ENCODE assay signal across 20 cellular contexts in genomic region chr1:29631361-29631760, GRCh38.
DNase-seq lines count a peak whose midpoint lies in the region; ATAC-seq and TF ChIP-seq lines count a peak whose summit lies in the region.
"Had no signal": no experiment of that assay in that cellular context is flagged by ENCODE, and none has a peak within 500 bp of the region (broad histone marks: within the 10 kb centered on the region; RNA-seq: fewer than 3 reads in every experiment).

No MANE protein-coding gene starts in this region.

- intact Hi-C loops in natural killer cell (cut with micrococcal nuclease) (no loop called here), esophagus muscularis mucosa (cut with DNase I) (no loop called here)

- H3K36me3 Mint-ChIP-seq in natural killer cell treated with Interleukin-12 subunit alpha and Interleukin-12 subunit beta and Interleukin-15 and Interleukin-18, amount 100 ng/mL, for 72 hours: no peaks in the 10 kb centered on the region
- H3K36me3 Mint-ChIP-seq in natural killer cell: no peaks in the 10 kb centered on the region
- no peaks in the 10 kb centered on the region for H3K36me3 Mint-ChIP-seq in osteocyte (ENCODE audit: unreplicated experiment)

- 42% methylated on average over 5 of the region's 5 CpGs for WGBS in esophagus muscularis mucosa

- H3K4me3 ChIP-seq in esophagus muscularis mucosa: no peak overlapping the region
- H3K4me3 ChIP-seq: BLaER1 had no signal

- peak; percentile 45 for DNase-seq in natural killer cell treated with Interleukin-12 subunit alpha and Interleukin-12 subunit beta and Interleukin-15 and Interleukin-18, amount 100 ng/mL, for 72 hours (ENCODE audit: low spot score)
- DNase-seq in natural killer cell: no peak
- peak; percentile 64 for DNase-seq in esophagus muscularis mucosa (ENCODE audit: extremely low spot score)
- DNase-seq in osteocyte (ENCODE audit: extremely low spot score, unreplicated experiment): peak; percentile 27
- no peak for DNase-seq in KBM-7
- no peak for DNase-seq in stimulated activated CD4-positive, alpha-beta T cell treated with anti-CD3 and anti-CD28 coated beads, Interleukin-4, amount 100 ng/mL, for 4 hours
- no peak for DNase-seq in GM13977 (ENCODE audit: low spot score)
- DNase-seq: CD8-positive, alpha-beta memory T cell; DMS79 treated with DMSO at 0.1 percent for 48 hours; GOT3; KG1; NCI-H1436; NCI-H2029 treated with DMSO at 0.1 percent for 48 hours; NCI-H2171 treated with DMSO at 0.1 percent for 48 hours; NCI-H774; PC-3 had no signal

- H3K4me1 ChIP-seq in esophagus muscularis mucosa: peaks cover 0 to 7% (median 3%) of the 10 kb centered on the region in 4 donors
- H3K4me1 ChIP-seq: BLaER1 had no signal

- peaks cover 0 to 4% of the 10 kb centered on the region in 2 donors for H3K4me1 Mint-ChIP-seq in natural killer cell treated with Interleukin-12 subunit alpha and Interleukin-12 subunit beta and Interleukin-15 and Interleukin-18, amount 100 ng/mL, for 72 hours (ENCODE audit: low read depth in 2 of 2)
- H3K4me1 Mint-ChIP-seq in natural killer cell: no peaks in the 10 kb centered on the region
- H3K4me1 Mint-ChIP-seq in osteocyte (ENCODE audit: unreplicated experiment): peaks cover 22% of the 10 kb centered on the region
- H3K4me1 Mint-ChIP-seq: CD8-positive, alpha-beta memory T cell had no signal

- H3K9me3 Mint-ChIP-seq in natural killer cell treated with Interleukin-12 subunit alpha and Interleukin-12 subunit beta and Interleukin-15 and Interleukin-18, amount 100 ng/mL, for 72 hours: no peaks in the 10 kb centered on the region
- H3K9me3 Mint-ChIP-seq in natural killer cell (no peaks in the 10 kb centered on the region), osteocyte (ENCODE audit: unreplicated experiment) (no peaks in the 10 kb centered on the region)

- H3K36me3 ChIP-seq in esophagus muscularis mucosa: no peaks in the 10 kb centered on the region
- H3K36me3 ChIP-seq: BLaER1 had no signal

- H3K27me3 Mint-ChIP-seq in natural killer cell treated with Interleukin-12 subunit alpha and Interleukin-12 subunit beta and Interleukin-15 and Interleukin-18, amount 100 ng/mL, for 72 hours: peaks cover 23 to 27% of the 10 kb centered on the region in 2 donors
- H3K27me3 Mint-ChIP-seq in natural killer cell (ENCODE audit: low read depth in 2 of 2) (peaks cover 6 to 14% of the 10 kb centered on the region in 2 donors), osteocyte (ENCODE audit: unreplicated experiment) (no peaks in the 10 kb centered on the region)

- peaks cover 0 to 14% (median 11%) of the 10 kb centered on the region in 4 donors for H3K9me3 ChIP-seq in esophagus muscularis mucosa
- H3K9me3 ChIP-seq: BLaER1 had no signal

- peaks cover 0 to 28% (median 0%) of the 10 kb centered on the region in 4 donors for H3K27me3 ChIP-seq in esophagus muscularis mucosa
- H3K27me3 ChIP-seq: BLaER1 had no signal

- in situ Hi-C loops in KBM-7 (cut with MboI; ENCODE audit: low pct_unique_long_range_greater_than_20kb, low sequenced_read_pairs) (no loop called here), GM13977 (cut with MboI; ENCODE audit: low pct_unique_long_range_greater_than_20kb, low sequenced_read_pairs, unreplicated experiment) (no loop called here)

- no peak overlapping the region for H3K27ac Mint-ChIP-seq in natural killer cell treated with Interleukin-12 subunit alpha and Interleukin-12 subunit beta and Interleukin-15 and Interleukin-18, amount 100 ng/mL, for 72 hours
- H3K27ac Mint-ChIP-seq in natural killer cell (no peak overlapping the region), osteocyte (ENCODE audit: unreplicated experiment) (no peak overlapping the region)
- H3K27ac Mint-ChIP-seq: CD8-positive, alpha-beta memory T cell had no signal

- no peak for TF ChIP-seq EP300 in esophagus muscularis mucosa (IDR thresholded peaks at IDR 0.05)

- no peak overlapping the region for H3K27ac ChIP-seq in esophagus muscularis mucosa (replicated peaks in 1 of 4)
- H3K27ac ChIP-seq: 22Rv1, BLaER1, RWPE1 had no signal

- no peak overlapping the region for H3K4me3 Mint-ChIP-seq in natural killer cell treated with Interleukin-12 subunit alpha and Interleukin-12 subunit beta and Interleukin-15 and Interleukin-18, amount 100 ng/mL, for 72 hours
- H3K4me3 Mint-ChIP-seq in natural killer cell (no peak overlapping the region), osteocyte (ENCODE audit: unreplicated experiment) (no peak overlapping the region)

- TF ChIP-seq CTCF in natural killer cell (IDR thresholded peaks at IDR 0.05) (no peak), esophagus muscularis mucosa (IDR thresholded peaks at IDR 0.05) (no peak), osteocyte (IDR thresholded peaks at IDR 0.05) (no peak), GM13977 (IDR thresholded peaks at IDR 0.05; ENCODE audit: extremely low read depth, insufficient read depth, missing control alignments) (no peak)

- no peak for TF ChIP-seq POLR2A in esophagus muscularis mucosa (IDR thresholded peaks at IDR 0.05; ENCODE audit: low read depth)

- ATAC-seq in natural killer cell treated with Interleukin-12 subunit alpha and Interleukin-12 subunit beta and Interleukin-15 and Interleukin-18, amount 100 ng/mL, for 72 hours: no peak
- no peak for ATAC-seq in natural killer cell
- ATAC-seq in GM19467 (IDR thresholded peaks at IDR 0.05; ENCODE audit: unreplicated experiment): no peak
- ATAC-seq: PC-3 had no signal

Comparison
In these comparisons a context has a peak if more than half of its experiments do, and no peak if none do; other contexts are left out.
1. DNase-seq: peak in natural killer cell treated with Interleukin-12 subunit alpha and Interleukin-12 subunit beta and Interleukin-15 and Interleukin-18, amount 100 ng/mL, for 72 hours (single experiment), esophagus muscularis mucosa (single experiment) and osteocyte (single experiment); none in natural killer cell (single experiment), KBM-7 (single experiment), stimulated activated CD4-positive, alpha-beta T cell treated with anti-CD3 and anti-CD28 coated beads, Interleukin-4, amount 100 ng/mL, for 4 hours (0 of 2) and GM13977 (single experiment).